ENCODE assay signal across 8 cellular contexts in genomic region chr11:79453617-79454016, GRCh38. TPM values are rescaled to one million over a fixed set of nuclear protein-coding genes. Genes with fewer than 3 reads are reported as not detected.
"Had no signal": no experiment of that assay in that cellular context is flagged by ENCODE, and none has a peak within 500 bp of the region (broad histone marks: within the 10 kb centered on the region; RNA-seq: fewer than 3 reads in every experiment).

No MANE protein-coding gene starts in this region.

- H3K36me3 Mint-ChIP-seq: IgD-negative memory B cell had no signal

- H3K4me2 ChIP-seq: KMS-11 had no signal

- FAIRE-seq: HTR-8/SVneo had no signal

- H3K27ac Mint-ChIP-seq: IgD-negative memory B cell had no signal

- H3K4me1 Mint-ChIP-seq: IgD-negative memory B cell had no signal

- H3K9me3 Mint-ChIP-seq: IgD-negative memory B cell had no signal

- H3K4me3 Mint-ChIP-seq: IgD-negative memory B cell had no signal

- DNase-seq: IMR-90, KBM-7, KG1 had no signal

- H3K9ac ChIP-seq: KMS-11 had no signal

- H3K27ac ChIP-seq: HL-60, KMS-11 had no signal

RNA-seq across cellular contexts. Expression of gene TENM4, which starts 12.8 kb away (rescaled TPM):
- total RNA-seq: HT-29 had no signal
- polyA plus RNA-seq: IgD-negative memory B cell had no signal
